Comparison of ENCODE assay signal across 1 cellular context in genomic region chr12:94172973-94173372, GRCh38.
TF ChIP-seq lines count a peak whose summit lies in the region.

No MANE protein-coding gene starts in this region.

TF ChIP-seq in HepG2, 621 proteins besides CTCF, POLR2A, EP300 and RAD21 (continued from another document and continues in another):
- TF ChIP-seq RXRB (CRISPR knock-in tag; IDR thresholded peaks at IDR 0.05; ENCODE audit: borderline replicate concordance) (peak; percentile 63), MED1 (CRISPR knock-in tag; IDR thresholded peaks at IDR 0.05) (peak; percentile 85), ZNF235 (CRISPR knock-in tag; IDR thresholded peaks at IDR 0.05; ENCODE audit: borderline replicate concordance) (no peak), ZNF746 (CRISPR knock-in tag; IDR thresholded peaks at IDR 0.05) (no peak), CSRNP2 (CRISPR knock-in tag; conservative IDR thresholded peaks at IDR 0.05; ENCODE audit: low read depth) (no peak), PAWR (CRISPR knock-in tag; IDR thresholded peaks at IDR 0.05; ENCODE audit: borderline replicate concordance) (no peak), SALL1 (CRISPR knock-in tag; IDR thresholded peaks at IDR 0.05) (peak; percentile 82), FOXJ3 (CRISPR knock-in tag; IDR thresholded peaks at IDR 0.05; ENCODE audit: borderline replicate concordance) (peak; percentile 56; the same call in 1 of the 2 replicates), SKI (IDR thresholded peaks at IDR 0.05; ENCODE audit: partially characterized antibody) (peak; percentile 35), SAFB2 (CRISPR knock-in tag; IDR thresholded peaks at IDR 0.05; ENCODE audit: borderline replicate concordance, low read depth) (no peak), SAP130 (CRISPR knock-in tag; IDR thresholded peaks at IDR 0.05; ENCODE audit: low read depth) (peak; percentile 94), ZKSCAN5 (CRISPR knock-in tag; IDR thresholded peaks at IDR 0.05) (no peak), ATF7-NPFF (CRISPR knock-in tag; IDR thresholded peaks at IDR 0.05; ENCODE audit: low read depth) (no peak), ZNF292 (CRISPR knock-in tag; IDR thresholded peaks at IDR 0.05; ENCODE audit: borderline replicate concordance, low read depth) (peak; percentile 70; the same call in 1 of the 2 replicates), ZNF780A (CRISPR knock-in tag; IDR thresholded peaks at IDR 0.05) (no peak), ZNF337 (CRISPR knock-in tag; IDR thresholded peaks at IDR 0.05; ENCODE audit: borderline replicate concordance, low read depth) (no peak), DPF2 (CRISPR knock-in tag; IDR thresholded peaks at IDR 0.05; ENCODE audit: borderline replicate concordance, low read depth) (peak; percentile 50; the same call in 1 of the 2 replicates), SMC3 (IDR thresholded peaks at IDR 0.05; ENCODE audit: low read length) (peak; percentile 38), TERF1 (CRISPR knock-in tag; IDR thresholded peaks at IDR 0.05) (no peak), FOXK1 (CRISPR knock-in tag; IDR thresholded peaks at IDR 0.05; ENCODE audit: borderline replicate concordance, low read depth) (peak; percentile 88; the same call in 1 of the 2 replicates), ZNF362 (CRISPR knock-in tag; IDR thresholded peaks at IDR 0.05; ENCODE audit: borderline replicate concordance) (peak; percentile 78; the same call in 1 of the 2 replicates), NFYB (CRISPR knock-in tag; IDR thresholded peaks at IDR 0.05) (no peak), KAT7 (CRISPR knock-in tag; IDR thresholded peaks at IDR 0.05; ENCODE audit: borderline replicate concordance) (no peak), FOXO1 (CRISPR knock-in tag; IDR thresholded peaks at IDR 0.05) (peak; percentile 85), NR1H2 (CRISPR knock-in tag; IDR thresholded peaks at IDR 0.05; ENCODE audit: borderline replicate concordance, low read depth) (no peak), ZNF639 (CRISPR knock-in tag; conservative IDR thresholded peaks at IDR 0.05) (no peak), MIER2 (CRISPR knock-in tag; IDR thresholded peaks at IDR 0.05) (no peak), ZMYM4 (CRISPR knock-in tag; IDR thresholded peaks at IDR 0.05) (peak; percentile 58), GATAD1 (CRISPR knock-in tag; IDR thresholded peaks at IDR 0.05) (0 out of 2 replicates have a peak, but pooled peaks have one; percentile 22), SIN3A (IDR thresholded peaks at IDR 0.05; ENCODE audit: borderline replicate concordance, low read depth, low read length) (0 out of 2 replicates have a peak, but pooled peaks have one; percentile 39), ZMAT5 (CRISPR knock-in tag; IDR thresholded peaks at IDR 0.05; ENCODE audit: borderline replicate concordance, low read depth) (no peak), SMAD1 (CRISPR knock-in tag; IDR thresholded peaks at IDR 0.05; ENCODE audit: borderline replicate concordance, low read depth) (no peak), POGK (CRISPR knock-in tag; conservative IDR thresholded peaks at IDR 0.05) (no peak), ATF5 (CRISPR knock-in tag; IDR thresholded peaks at IDR 0.05; ENCODE audit: low read depth) (no peak), GPBP1L1 (CRISPR knock-in tag; IDR thresholded peaks at IDR 0.05) (no peak), SOX6 (IDR thresholded peaks at IDR 0.05) (no peak), SOX6 (CRISPR knock-in tag; IDR thresholded peaks at IDR 0.05) (peak; percentile 87), NFRKB (IDR thresholded peaks at IDR 0.05) (no peak), FOXP4 (CRISPR knock-in tag; IDR thresholded peaks at IDR 0.05) (peak; percentile 96), CCAR2 (optimal IDR thresholded peaks at IDR 0.05; ENCODE audit: low read depth, low read length) (no peak), ELF4 (CRISPR knock-in tag; IDR thresholded peaks at IDR 0.05; ENCODE audit: borderline replicate concordance) (no peak), ATF3 (CRISPR knock-in tag; IDR thresholded peaks at IDR 0.05) (peak; percentile 70; the same call in 1 of the 2 replicates), ZNF605 (CRISPR knock-in tag; IDR thresholded peaks at IDR 0.05) (no peak), HOXA5 (CRISPR knock-in tag; IDR thresholded peaks at IDR 0.05) (no peak), CEBPG (CRISPR knock-in tag; IDR thresholded peaks at IDR 0.05) (peak; percentile 95), ZNF850 (CRISPR knock-in tag; conservative IDR thresholded peaks at IDR 0.05) (no peak), TBX2 (CRISPR knock-in tag; IDR thresholded peaks at IDR 0.05; ENCODE audit: borderline replicate concordance) (peak; percentile 64; the same call in 1 of the 2 replicates), BCL6 (CRISPR knock-in tag; IDR thresholded peaks at IDR 0.05) (peak; percentile 91), ELF3 (CRISPR knock-in tag; IDR thresholded peaks at IDR 0.05) (peak; percentile 62), AHDC1 (CRISPR knock-in tag; IDR thresholded peaks at IDR 0.05; ENCODE audit: borderline replicate concordance) (peak; percentile 57; the same call in 1 of the 2 replicates)
